In the genomic region with DNA sequence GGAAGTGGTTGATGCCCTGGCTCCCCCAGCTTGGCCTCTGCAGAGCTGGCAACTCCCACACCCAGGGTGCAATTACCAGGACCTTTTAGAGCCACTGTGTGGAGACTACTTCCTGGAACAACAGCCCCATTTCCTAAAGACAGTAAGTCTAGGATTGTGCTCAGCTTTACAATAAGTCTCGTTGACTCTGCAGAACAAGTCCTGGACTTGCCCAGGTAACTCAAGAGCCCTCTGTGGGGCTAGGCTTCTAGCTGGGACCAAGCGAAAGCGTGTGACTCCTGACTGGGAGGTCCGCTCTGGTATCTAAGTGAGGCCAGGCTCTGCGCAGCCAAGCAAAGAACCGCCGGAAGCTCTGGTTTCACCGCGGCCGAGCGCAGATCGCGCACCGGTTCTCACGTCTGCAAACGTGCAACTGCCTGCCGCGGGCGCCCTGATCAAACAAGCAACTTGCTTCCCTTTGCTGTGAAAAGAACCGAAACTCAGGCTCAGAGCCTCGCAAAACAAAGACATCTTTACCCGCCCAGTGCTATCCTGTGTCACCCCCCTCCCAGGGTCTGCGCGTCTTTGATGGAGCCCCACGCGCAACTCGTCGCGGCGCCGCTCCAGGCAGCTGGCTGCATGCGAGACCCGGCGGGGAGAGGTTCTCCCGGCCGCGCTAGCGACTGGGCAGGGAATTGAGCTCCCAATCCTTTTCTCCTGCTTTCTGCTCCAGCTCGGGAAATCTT, we compare ENCODE assay signal across 8 cellular contexts. TPM values are rescaled to one million over a fixed set of nuclear protein-coding genes. Genes with fewer than 3 reads are reported as not detected.
A peak's percentile ranks its signal among the peaks of the same experiment; 100 is the strongest.
DNase-seq lines count a peak whose midpoint lies in the region; ATAC-seq and TF ChIP-seq lines count a peak whose summit lies in the region.

No MANE protein-coding gene starts in this region.

- no peak overlapping the region for H3K9ac ChIP-seq in parathyroid adenoma

- H3K79me2 ChIP-seq in parathyroid adenoma = no peaks in the 10 kb centered on the region

- H3K4me1 Mint-ChIP-seq in activated CD4-positive, alpha-beta T cell treated with anti-CD3 and anti-CD28 coated beads, Interleukin-2, amount 10 ng/mL, durations not matched to agents 24 days and 14 days = peaks cover 34% of the 10 kb centered on the region

- TF ChIP-seq CTCF in fibroblast of mammary gland (conservative IDR thresholded peaks at IDR 0.05; ENCODE audit: control insufficient read depth, insufficient read depth, low read depth, low read length) (no peak), parathyroid adenoma (IDR thresholded peaks at IDR 0.05) (no peak)

- peak overlapping the region; percentile 71 for H2AFZ ChIP-seq in parathyroid adenoma

- ATAC-seq in HG02623 (IDR thresholded peaks at IDR 0.05; ENCODE audit: unreplicated experiment) = peak; percentile 70

- peak overlapping the region; percentile 76 for H3K4me3 Mint-ChIP-seq in activated CD4-positive, alpha-beta T cell treated with anti-CD3 and anti-CD28 coated beads, Interleukin-2, amount 10 ng/mL, durations not matched to agents 24 days and 14 days

- intact Hi-C loops in activated CD4-positive, alpha-beta T cell treated with anti-CD3 and anti-CD28 coated beads, Interleukin-2, amount 10 ng/mL, durations not matched to agents 24 days and 14 days (cut with micrococcal nuclease) = loop anchor here (2.0 kb wide), 1 partner anchor 14 kb away; no protein-coding TSS in a partner anchor

- peak overlapping the region; percentile 64 for H3K4me2 ChIP-seq in parathyroid adenoma (ENCODE audit: low read length)

- H3K27me3 Mint-ChIP-seq in activated CD4-positive, alpha-beta T cell treated with anti-CD3 and anti-CD28 coated beads, Interleukin-2, amount 10 ng/mL, durations not matched to agents 24 days and 14 days = peaks cover 13% of the 10 kb centered on the region

- DNase-seq in activated naive CD4-positive, alpha-beta T cell treated with Interleukin-2 at 50 U/mL for 16 hours = peak; percentile 12
- DNase-seq in activated naive CD4-positive, alpha-beta T cell treated with anti-CD3 and anti-CD28 coated beads, Interleukin-2, amount 50 U/mL, for 16 hours = no peak
- DNase-seq in NCI-H1105 (lab: John Stamatoyannopoulos, UW) (peak; percentile 53), fibroblast of mammary gland (ENCODE audit: low read depth) (peak; percentile 38), cortex of kidney (lab: John Stamatoyannopoulos, UW) (no peak)
- peak; percentile 91 for DNase-seq in activated CD4-positive, alpha-beta T cell treated with anti-CD3 and anti-CD28 coated beads, Interleukin-2, amount 10 ng/mL, durations not matched to agents 24 days and 14 days

- no peaks in the 10 kb centered on the region for H3K27me3 ChIP-seq in parathyroid adenoma (ENCODE audit: control insufficient read depth, insufficient read depth, low read length)

- peak overlapping the region; percentile 34 for H3K27ac ChIP-seq in parathyroid adenoma

- H3K27ac Mint-ChIP-seq in activated CD4-positive, alpha-beta T cell treated with anti-CD3 and anti-CD28 coated beads, Interleukin-2, amount 10 ng/mL, durations not matched to agents 24 days and 14 days = peak overlapping the region; percentile 41

- peak overlapping the region; percentile 37 for H3K4me3 ChIP-seq in fibroblast of mammary gland (ENCODE audit: control insufficient read depth, low read depth, low read length)
- H3K4me3 ChIP-seq in parathyroid adenoma (ENCODE audit: low read depth, low read length) = peak overlapping the region; percentile 9

- H3K4me1 ChIP-seq in parathyroid adenoma = no peaks in the 10 kb centered on the region

- no peaks in the 10 kb centered on the region for H3K9me3 Mint-ChIP-seq in activated CD4-positive, alpha-beta T cell treated with anti-CD3 and anti-CD28 coated beads, Interleukin-2, amount 10 ng/mL, durations not matched to agents 24 days and 14 days

- H3K9me3 ChIP-seq in parathyroid adenoma (ENCODE audit: control insufficient read depth, low read length) = no peaks in the 10 kb centered on the region

- H3K36me3 ChIP-seq in parathyroid adenoma (ENCODE audit: control insufficient read depth, insufficient read depth, low read length) = no peaks in the 10 kb centered on the region

- no peaks in the 10 kb centered on the region for H3K36me3 Mint-ChIP-seq in activated CD4-positive, alpha-beta T cell treated with anti-CD3 and anti-CD28 coated beads, Interleukin-2, amount 10 ng/mL, durations not matched to agents 24 days and 14 days (ENCODE audit: low read depth)

RNA-seq across cellular contexts. Expression of gene PDLIM1, which starts 4.4 kb away (rescaled TPM):
- total RNA-seq in activated CD4-positive, alpha-beta T cell treated with anti-CD3 and anti-CD28 coated beads, Interleukin-2, amount 10 ng/mL, durations not matched to agents 24 days and 14 days = 3.1 and 3.2 TPM in 2 replicates

Comparison
In these comparisons a context has a peak if more than half of its experiments do, and no peak if none do; other contexts are left out.
1. DNase-seq: peak in activated naive CD4-positive, alpha-beta T cell treated with Interleukin-2 at 50 U/mL for 16 hours (single experiment), NCI-H1105 (single experiment), activated CD4-positive, alpha-beta T cell treated with anti-CD3 and anti-CD28 coated beads, Interleukin-2, amount 10 ng/mL, durations not matched to agents 24 days and 14 days (single experiment) and fibroblast of mammary gland (single experiment); none in activated naive CD4-positive, alpha-beta T cell treated with anti-CD3 and anti-CD28 coated beads, Interleukin-2, amount 50 U/mL, for 16 hours (single experiment) and cortex of kidney (single experiment).